In genomic region chr1:144946525-144947205, GRCh38 we compare ENCODE assay signal across 4 cellular contexts.
A peak's percentile ranks its signal among the peaks of the same experiment; 100 is the strongest.
DNase-seq lines count a peak whose midpoint lies in the region; ATAC-seq, FAIRE-seq and TF ChIP-seq lines count a peak whose summit lies in the region.
"Not testable (repeated sequence)": the region's sequence is repeated elsewhere in the genome, so short reads cannot be mapped to it uniquely, and the experiment has no call there.

No MANE protein-coding gene starts in this region.

- CTCF ChIA-PET in HCT116 (lab: Charles Lee); K562 (lab: Yijun Ruan, JAX; ENCODE audit: low intra/inter-chr PET ratio): not testable (repeated sequence)

- H3K9ac ChIP-seq in HCT116 (ENCODE audit: low read length); K562 (ENCODE audit: insufficient read depth in 1 of 2, low read depth in 2 of 2, low read length in 2 of 2): not testable (repeated sequence)

- not testable (repeated sequence) for TF ChIP-seq RAD21 in HCT116 (IDR thresholded peaks at IDR 0.05; ENCODE audit: low read depth); K562 (CRISPR knock-in tag; conservative IDR thresholded peaks at IDR 0.05 in 1 of 2, IDR thresholded peaks at IDR 0.05 in 1 of 2)

- not testable (repeated sequence) for H3K4me2 ChIP-seq in HCT116 (ENCODE audit: low read length); K562 (ENCODE audit: insufficient read depth, low read length)

- H3K27me3 ChIP-seq in HCT116 (ENCODE audit: insufficient read depth, low read length); K562 (ENCODE audit: control insufficient read depth in 2 of 2, insufficient read depth in 2 of 2, low read length in 2 of 2); right cardiac atrium (ENCODE audit: control insufficient read depth, insufficient read depth): not testable (repeated sequence)

- POLR2A ChIA-PET in HCT116 (lab: Charles Lee); K562 (lab: Yijun Ruan, JAX): not testable (repeated sequence)

- not testable (repeated sequence) for TF ChIP-seq POLR2A in HCT116 (IDR thresholded peaks at IDR 0.05; ENCODE audit: borderline replicate concordance, extremely low read depth, insufficient read depth, insufficient read length); K562 (conservative IDR thresholded peaks at IDR 0.05)

- not testable (repeated sequence) for H2AFZ ChIP-seq in HCT116 (ENCODE audit: low read depth, low read length, poor library complexity, severe bottlenecking); K562 (ENCODE audit: low read depth, low read length)

- DNase-seq in HCT116 (ENCODE audit: low read depth, low spot score); K562 (ENCODE audit: extremely low read depth in 1 of 4, low spot score in 3 of 4); right cardiac atrium: not testable (repeated sequence)

- H3K79me2 ChIP-seq in HCT116 (ENCODE audit: insufficient read depth, low read length); K562 (ENCODE audit: control insufficient read depth, insufficient read depth, low read length): not testable (repeated sequence)

- ATAC-seq in HCT116: peak; percentile 66
- ATAC-seq in SK-N-SH treated with all-trans-retinoic acid at 6 μM for 48 hours: peak; percentile 6; the same call in 2 of the 3 replicates
- peak; percentile 61 for ATAC-seq in K562
- ATAC-seq in right cardiac atrium: peak; percentile 62 to 72

- intact Hi-C loops in HCT116 (cut with micrococcal nuclease); K562 (cut with micrococcal nuclease); right cardiac atrium (cut with DNase I): not testable (repeated sequence)

- not testable (repeated sequence) for H3K9me2 ChIP-seq in HCT116 (ENCODE audit: insufficient read depth)

- RAD21 ChIA-PET in HCT116 (lab: Charles Lee; ENCODE audit: low non-redundant PET in 1 of 2, low total read pairs in 2 of 2, uncharacterized antibody in 2 of 2, unreplicated experiment in 2 of 2): not testable (repeated sequence)

- H3K4me1 ChIP-seq in HCT116 (ENCODE audit: control insufficient read depth in 1 of 2, insufficient read depth in 2 of 2, low read length in 2 of 2); K562 (replicated peaks in 1 of 2; ENCODE audit: control insufficient read depth in 2 of 2, insufficient read depth in 2 of 2, low read length in 2 of 2); right cardiac atrium (ENCODE audit: control insufficient read depth, insufficient read depth, low read length): not testable (repeated sequence)

- no CpG with 5 or more reads among the region's 6 CpGs for WGBS in K562 (ENCODE audit: insufficient coverage, low coverage, missing lambda C conversion rate)
- WGBS in right cardiac atrium: no CpG with 5 or more reads among the region's 6 CpGs

- not testable (repeated sequence) for BruUV-seq in HCT116 (replicated peaks; lab: Mats Ljungman, UMichigan); K562 (replicated peaks; lab: Mats Ljungman, UMichigan)

- H3K4me3 ChIP-seq in HCT116 (replicated peaks in 1 of 2; ENCODE audit: low read depth in 1 of 2, low read length in 2 of 2); K562; right cardiac atrium (ENCODE audit: low read length): not testable (repeated sequence)

- H3K27ac ChIP-seq in HCT116 (ENCODE audit: low read depth, low read length); K562 (ENCODE audit: extremely low read depth, low read depth, low read length); right cardiac atrium (ENCODE audit: low read length): not testable (repeated sequence)

- H3K9me1 ChIP-seq in K562 (ENCODE audit: control insufficient read depth, insufficient read depth, low read length): not testable (repeated sequence)

- in situ Hi-C loops in K562 (cut with MboI): not testable (repeated sequence)

- H3K36me3 ChIP-seq in HCT116 (ENCODE audit: control insufficient read depth in 1 of 2, insufficient read depth in 2 of 2, low read length in 2 of 2); K562 (ENCODE audit: control insufficient read depth, insufficient read depth, low read length): not testable (repeated sequence)

- H4K20me1 ChIP-seq in HCT116 (ENCODE audit: insufficient read depth); K562 (replicated peaks; ENCODE audit: control insufficient read depth, insufficient read depth, low read length): not testable (repeated sequence)

- not testable (repeated sequence) for H3K9me3 ChIP-seq in HCT116 (ENCODE audit: control insufficient read depth in 1 of 2, insufficient read depth in 1 of 2, low read depth in 1 of 2, low read length in 2 of 2); K562 (replicated peaks; ENCODE audit: control insufficient read depth, insufficient read depth, low read depth, low read length); right cardiac atrium (ENCODE audit: control insufficient read depth, low read length)

- not testable (repeated sequence) for TF ChIP-seq EP300 in K562 (IDR thresholded peaks at IDR 0.05; ENCODE audit: low read length)

- not testable (repeated sequence) for TF ChIP-seq CTCF in HCT116 (IDR thresholded peaks at IDR 0.05 in 2 of 3, conservative IDR thresholded peaks at IDR 0.05 in 1 of 3; ENCODE audit: borderline replicate concordance in 1 of 3, insufficient read depth in 1 of 3, low read depth in 2 of 3, low read length in 2 of 3); K562 (IDR thresholded peaks at IDR 0.05 in 2 of 3, conservative IDR thresholded peaks at IDR 0.05 in 1 of 3; ENCODE audit: insufficient read depth in 2 of 3, low read depth in 1 of 3, low read length in 3 of 3)

- FAIRE-seq in K562 (lab: Jason Lieb, UNC): peak; percentile 23

Comparison
In these comparisons a context has a peak if more than half of its experiments do, and no peak if none do; other contexts are left out.
1. ATAC-seq: peak in every context shown above with its lines; median percentile 67 in right cardiac atrium; 66 in HCT116; 61 in K562; 6 in SK-N-SH treated with all-trans-retinoic acid at 6 μM for 48 hours.